27 cellular contexts compared by ENCODE assay signal in the genomic region with DNA sequence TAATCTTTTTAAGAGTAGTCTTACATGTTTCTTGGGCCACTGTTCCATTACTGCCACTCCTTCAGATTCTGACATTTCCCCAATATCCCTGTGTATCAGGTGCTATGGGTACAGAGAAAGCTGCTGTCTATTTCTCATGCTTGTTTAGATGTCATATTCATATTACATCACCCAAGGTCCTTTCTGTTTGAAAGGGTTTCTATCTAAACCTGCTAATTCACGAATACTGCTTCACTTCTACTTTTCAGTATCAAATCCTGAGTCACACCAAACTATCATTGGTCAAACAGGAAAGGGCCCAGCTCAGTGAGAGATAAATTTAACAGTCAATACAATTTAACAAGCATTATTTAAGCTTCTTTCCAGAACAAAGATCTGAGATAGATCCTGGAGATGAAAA.
"Had no signal": no experiment of that assay in that cellular context is flagged by ENCODE, and none has a peak within 500 bp of the region (broad histone marks: within the 10 kb centered on the region; RNA-seq: fewer than 3 reads in every experiment).

No MANE protein-coding gene starts in this region.

- H3K4me1 ChIP-seq: ascending aorta, gastrocnemius medialis, left ventricle myocardium inferior, suprapubic skin, tibial artery, upper lobe of right lung had no signal

- H3K9me3 Mint-ChIP-seq: activated CD4-positive, alpha-beta memory T cell treated with anti-CD3 and anti-CD28 coated beads for 36 hours; activated CD4-positive, alpha-beta T cell treated with anti-CD3 and anti-CD28 coated beads, Interleukin-2, amount 10 ng/mL, durations not matched to agents 24 days and 14 days; activated naive CD4-positive, alpha-beta T cell treated with anti-CD3 and anti-CD28 coated beads, Interleukin-2, amount 10 ng/mL, durations not matched to agents 7 days and 5 days had no signal

- ATAC-seq: gastrocnemius medialis; natural killer cell treated with Interleukin-12 subunit alpha and Interleukin-12 subunit beta and Interleukin-15 and Interleukin-18, amount 100 ng/mL, for 72 hours; right cardiac atrium; upper lobe of right lung had no signal

- H3K4me3 ChIP-seq: ascending aorta, cardiac muscle cell, coronary artery, dorsolateral prefrontal cortex, gastrocnemius medialis, left ventricle myocardium inferior, lung, suprapubic skin, tibial artery, upper lobe of right lung had no signal

- H3K27ac ChIP-seq: ascending aorta, cardiac muscle cell, coronary artery, dorsolateral prefrontal cortex, gastrocnemius medialis, left ventricle myocardium inferior, suprapubic skin, tibial artery, upper lobe of right lung had no signal

- H3K4me1 Mint-ChIP-seq: activated CD4-positive, alpha-beta T cell treated with anti-CD3 and anti-CD28 coated beads, Interleukin-2, amount 10 ng/mL, durations not matched to agents 24 days and 14 days; activated naive CD4-positive, alpha-beta T cell treated with anti-CD3 and anti-CD28 coated beads, Interleukin-2, amount 10 ng/mL, durations not matched to agents 7 days and 5 days; activated naive CD8-positive, alpha-beta T cell treated with anti-CD3 and anti-CD28 coated beads, Interleukin-2, amount 10 ng/mL, durations not matched to agents 7 days and 5 days; brain had no signal

- H3K36me3 ChIP-seq: ascending aorta, cardiac muscle cell, gastrocnemius medialis, left ventricle myocardium inferior, suprapubic skin, tibial artery, upper lobe of right lung had no signal

- H3K27me3 Mint-ChIP-seq: activated CD4-positive, alpha-beta memory T cell treated with anti-CD3 and anti-CD28 coated beads for 36 hours; activated CD4-positive, alpha-beta T cell treated with anti-CD3 and anti-CD28 coated beads, Interleukin-2, amount 10 ng/mL, durations not matched to agents 24 days and 14 days; activated naive CD4-positive, alpha-beta T cell treated with anti-CD3 and anti-CD28 coated beads, Interleukin-2, amount 10 ng/mL, durations not matched to agents 7 days and 5 days; activated naive CD8-positive, alpha-beta T cell treated with anti-CD3 and anti-CD28 coated beads, Interleukin-2, amount 10 ng/mL, durations not matched to agents 7 days and 5 days; activated T-cell treated with anti-CD3 and anti-CD28 coated beads, Interleukin-2, amount 50 U/mL, for 24 hours; brain; natural killer cell treated with Interleukin-12 subunit alpha and Interleukin-12 subunit beta and Interleukin-15 and Interleukin-18, amount 100 ng/mL, for 72 hours had no signal

- DNase-seq: activated CD4-positive, alpha-beta memory T cell treated with anti-CD3 and anti-CD28 coated beads for 36 hours; activated CD4-positive, alpha-beta T cell treated with anti-CD3 and anti-CD28 coated beads, Interleukin-2, amount 10 ng/mL, durations not matched to agents 24 days and 14 days; activated CD4-positive, CD25-positive, alpha-beta regulatory T cell treated with anti-CD3 and anti-CD28 coated beads, Interleukin-2, amount 50 U/mL, for 72 hours; activated CD8-positive, alpha-beta memory T cell treated with anti-CD3 and anti-CD28 coated beads, Interleukin-2, amount 50 U/mL, for 48 hours; activated gamma-delta T cell; activated naive CD4-positive, alpha-beta T cell treated with anti-CD3 and anti-CD28 coated beads, Interleukin-2, amount 10 ng/mL, durations not matched to agents 7 days and 5 days; activated naive CD8-positive, alpha-beta T cell treated with anti-CD3 and anti-CD28 coated beads, Interleukin-2, amount 10 ng/mL, durations not matched to agents 7 days and 5 days; activated T-cell treated with anti-CD3 and anti-CD28 coated beads, Interleukin-2, amount 50 U/mL, for 24 hours; dorsolateral prefrontal cortex; effector memory CD4-positive, alpha-beta T cell; erythroblast; gastrocnemius medialis; glutamatergic neuron; left ventricle myocardium inferior; mesendoderm; posterior cingulate gyrus; right cardiac atrium; stimulated activated naive CD4-positive, alpha-beta T cell; tibial artery; upper lobe of right lung had no signal

- H3K9me3 ChIP-seq: ascending aorta, gastrocnemius medialis, suprapubic skin, tibial artery, upper lobe of right lung had no signal

- H3K4me3 Mint-ChIP-seq: activated CD4-positive, alpha-beta memory T cell treated with anti-CD3 and anti-CD28 coated beads for 36 hours; activated CD4-positive, alpha-beta T cell treated with anti-CD3 and anti-CD28 coated beads, Interleukin-2, amount 10 ng/mL, durations not matched to agents 24 days and 14 days; activated naive CD4-positive, alpha-beta T cell treated with anti-CD3 and anti-CD28 coated beads, Interleukin-2, amount 10 ng/mL, durations not matched to agents 7 days and 5 days; activated naive CD8-positive, alpha-beta T cell treated with anti-CD3 and anti-CD28 coated beads, Interleukin-2, amount 10 ng/mL, durations not matched to agents 7 days and 5 days; activated T-cell treated with anti-CD3 and anti-CD28 coated beads, Interleukin-2, amount 50 U/mL, for 24 hours; brain; natural killer cell treated with Interleukin-12 subunit alpha and Interleukin-12 subunit beta and Interleukin-15 and Interleukin-18, amount 100 ng/mL, for 72 hours had no signal

- H3K27ac Mint-ChIP-seq: activated CD4-positive, alpha-beta memory T cell treated with anti-CD3 and anti-CD28 coated beads for 36 hours; activated CD4-positive, alpha-beta T cell treated with anti-CD3 and anti-CD28 coated beads, Interleukin-2, amount 10 ng/mL, durations not matched to agents 24 days and 14 days; activated naive CD4-positive, alpha-beta T cell treated with anti-CD3 and anti-CD28 coated beads, Interleukin-2, amount 10 ng/mL, durations not matched to agents 7 days and 5 days; activated naive CD8-positive, alpha-beta T cell treated with anti-CD3 and anti-CD28 coated beads, Interleukin-2, amount 10 ng/mL, durations not matched to agents 7 days and 5 days; activated T-cell treated with anti-CD3 and anti-CD28 coated beads, Interleukin-2, amount 50 U/mL, for 24 hours; brain; natural killer cell treated with Interleukin-12 subunit alpha and Interleukin-12 subunit beta and Interleukin-15 and Interleukin-18, amount 100 ng/mL, for 72 hours had no signal

- H3K27me3 ChIP-seq: ascending aorta, cardiac muscle cell, dorsolateral prefrontal cortex, gastrocnemius medialis, suprapubic skin, tibial artery, upper lobe of right lung had no signal

- H3K36me3 Mint-ChIP-seq: activated CD4-positive, alpha-beta memory T cell treated with anti-CD3 and anti-CD28 coated beads for 36 hours; activated naive CD4-positive, alpha-beta T cell treated with anti-CD3 and anti-CD28 coated beads, Interleukin-2, amount 10 ng/mL, durations not matched to agents 7 days and 5 days; activated naive CD8-positive, alpha-beta T cell treated with anti-CD3 and anti-CD28 coated beads, Interleukin-2, amount 10 ng/mL, durations not matched to agents 7 days and 5 days; natural killer cell treated with Interleukin-12 subunit alpha and Interleukin-12 subunit beta and Interleukin-15 and Interleukin-18, amount 100 ng/mL, for 72 hours had no signal
